In the genomic region with DNA sequence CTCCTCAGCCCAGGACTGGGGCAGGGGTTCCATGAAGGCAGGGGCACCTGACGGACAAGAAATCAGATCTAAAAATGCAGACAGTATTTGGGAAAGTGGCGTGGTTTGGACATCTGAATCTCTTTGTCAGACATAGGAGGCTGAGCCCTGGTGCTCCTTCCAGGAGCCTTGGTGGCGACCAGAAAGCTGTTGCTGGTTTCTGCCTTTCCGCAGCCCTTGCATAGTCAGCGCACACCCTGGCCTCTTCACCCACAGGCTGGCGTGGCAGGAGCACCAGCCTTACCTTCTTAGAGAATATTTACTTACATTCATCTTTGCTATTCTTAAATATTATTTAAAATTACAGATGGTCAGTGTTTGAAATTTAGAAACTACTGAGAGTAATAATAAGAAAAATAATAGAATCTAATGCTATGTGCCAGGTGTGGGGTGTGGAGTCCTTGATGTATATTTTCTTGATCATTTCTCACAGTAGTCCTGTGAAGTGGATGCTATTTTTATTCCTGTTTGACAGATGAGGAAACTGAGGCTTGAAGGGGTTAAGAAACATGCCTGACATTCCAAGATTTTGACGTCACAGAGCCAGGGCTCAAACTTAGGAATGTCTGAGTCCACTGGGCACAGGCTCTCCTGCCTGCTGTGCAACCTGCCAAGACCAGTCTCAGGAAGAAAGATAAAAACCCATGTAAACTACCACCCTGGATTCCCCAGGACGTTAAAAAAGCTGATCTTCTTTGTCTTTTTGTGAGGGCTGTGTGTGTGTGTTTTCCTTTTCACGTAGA, we compare ENCODE assay signal across 17 cellular contexts. TPM values are rescaled to one million over a fixed set of nuclear protein-coding genes. Genes with fewer than 3 reads are reported as not detected.
DNase-seq lines count a peak whose midpoint lies in the region; ATAC-seq and TF ChIP-seq lines count a peak whose summit lies in the region.
"Had no signal": no experiment of that assay in that cellular context is flagged by ENCODE, and none has a peak within 500 bp of the region (broad histone marks: within the 10 kb centered on the region; RNA-seq: fewer than 3 reads in every experiment).

No MANE protein-coding gene starts in this region.

- intact Hi-C loops in right cardiac atrium (cut with DNase I) = no loop called here

- H3K4me3 ChIP-seq in right cardiac atrium (ENCODE audit: low read length) = no peak overlapping the region
- H3K4me3 ChIP-seq: spleen, testis had no signal

- H3K9me3 Mint-ChIP-seq in HFFc6 (no peaks in the 10 kb centered on the region), chondrocyte (ENCODE audit: low read depth) (peaks cover 3% of the 10 kb centered on the region), type B pancreatic cell (peaks cover 5% of the 10 kb centered on the region)
- H3K9me3 Mint-ChIP-seq: T-helper 1 cell treated with Interleukin-12 subunit alpha and Interleukin-12 subunit beta and Interleukin-4 antibody, amounts not matched to agents 30 μg/mL and 1 μg/mL, for 36 hours had no signal

- H3K4me1 ChIP-seq in right cardiac atrium (ENCODE audit: control insufficient read depth, insufficient read depth, low read length) = no peaks in the 10 kb centered on the region
- H3K4me1 ChIP-seq: testis had no signal

- peaks cover 59% of the 10 kb centered on the region for H3K4me1 Mint-ChIP-seq in HFFc6 (ENCODE audit: low read depth)
- H3K4me1 Mint-ChIP-seq in chondrocyte (ENCODE audit: low read depth) = peaks cover 41% of the 10 kb centered on the region
- peaks cover 22% of the 10 kb centered on the region for H3K4me1 Mint-ChIP-seq in type B pancreatic cell (ENCODE audit: unreplicated experiment)

- no peaks in the 10 kb centered on the region for H3K27me3 ChIP-seq in right cardiac atrium (ENCODE audit: control insufficient read depth, insufficient read depth)
- H3K27me3 ChIP-seq: spleen, testis had no signal

- no peak for TF ChIP-seq CTCF in HFFc6 (IDR thresholded peaks at IDR 0.05)
- TF ChIP-seq CTCF in chondrocyte (IDR thresholded peaks at IDR 0.05) = no peak
- TF ChIP-seq CTCF in type B pancreatic cell (conservative IDR thresholded peaks at IDR 0.05) = no peak

- H3K27ac Mint-ChIP-seq in HFFc6 (peak overlapping the region; percentile 93; the same call in 1 of the 2 replicates), chondrocyte (ENCODE audit: unreplicated experiment) (peak overlapping the region; percentile 80), type B pancreatic cell (peak overlapping the region; percentile 50)
- H3K27ac Mint-ChIP-seq: activated CD4-positive, alpha-beta T cell treated with anti-CD3 and anti-CD28 coated beads for 36 hours; activated T-cell treated with anti-CD3 and anti-CD28 coated beads, Interleukin-2, amount 50 U/mL, for 72 hours; T-helper 1 cell treated with Interleukin-12 subunit alpha and Interleukin-12 subunit beta and Interleukin-4 antibody, amounts not matched to agents 30 μg/mL and 1 μg/mL, for 36 hours had no signal

- no peaks in the 10 kb centered on the region for H3K9me3 ChIP-seq in right cardiac atrium (ENCODE audit: control insufficient read depth, low read length)
- H3K9me3 ChIP-seq: testis had no signal

- peak; percentile 42 for DNase-seq in HFFc6
- no peak for DNase-seq in chondrocyte (ENCODE audit: low spot score)
- DNase-seq in kidney glomerular epithelial cell (lab: John Stamatoyannopoulos, UW) = peak; percentile 44
- peak; percentile 39 for DNase-seq in type B pancreatic cell (ENCODE audit: extremely low spot score, unreplicated experiment)
- DNase-seq in retina = no peak
- no peak for DNase-seq in right cardiac atrium
- no peak for DNase-seq in NCI-H526 treated with DMSO at 0.1 percent for 48 hours (lab: John Stamatoyannopoulos, UW)
- DNase-seq: activated CD4-positive, alpha-beta T cell treated with anti-CD3 and anti-CD28 coated beads for 36 hours; activated T-cell treated with anti-CD3 and anti-CD28 coated beads, Interleukin-2, amount 50 U/mL, for 72 hours; COR-L47; erythroblast; naive thymus-derived CD8-positive, alpha-beta T cell; spleen; testis had no signal

- no peak overlapping the region for H3K27ac ChIP-seq in right cardiac atrium (ENCODE audit: low read length)
- H3K27ac ChIP-seq: HL-60, spleen, testis had no signal

- ATAC-seq in GM19455 (IDR thresholded peaks at IDR 0.05; ENCODE audit: unreplicated experiment) = no peak
- no peak for ATAC-seq in right cardiac atrium
- ATAC-seq: activated CD4-positive, alpha-beta T cell treated with anti-CD3 and anti-CD28 coated beads for 36 hours; activated T-cell treated with anti-CD3 and anti-CD28 coated beads, Interleukin-2, amount 50 U/mL, for 72 hours; naive thymus-derived CD8-positive, alpha-beta T cell had no signal

- peaks cover 14% of the 10 kb centered on the region for H3K36me3 Mint-ChIP-seq in HFFc6 (ENCODE audit: low read depth)
- peaks cover under 1% of the 10 kb centered on the region for H3K36me3 Mint-ChIP-seq in chondrocyte (ENCODE audit: low read depth)
- peaks cover 15% of the 10 kb centered on the region for H3K36me3 Mint-ChIP-seq in type B pancreatic cell

- 83% methylated on average over 9 of the region's 9 CpGs for WGBS in right cardiac atrium

- H3K27me3 Mint-ChIP-seq in HFFc6 (ENCODE audit: insufficient read depth) (peaks cover 3% of the 10 kb centered on the region), chondrocyte (ENCODE audit: low read depth) (no peaks in the 10 kb centered on the region), type B pancreatic cell (no peaks in the 10 kb centered on the region)
- H3K27me3 Mint-ChIP-seq: activated CD4-positive, alpha-beta T cell treated with anti-CD3 and anti-CD28 coated beads for 36 hours; naive thymus-derived CD8-positive, alpha-beta T cell had no signal

- H3K4me3 Mint-ChIP-seq in HFFc6 (peak overlapping the region; percentile 20; the same call in 1 of the 2 replicates), chondrocyte (ENCODE audit: unreplicated experiment) (no peak overlapping the region), type B pancreatic cell (no peak overlapping the region)
- H3K4me3 Mint-ChIP-seq: activated CD4-positive, alpha-beta T cell treated with anti-CD3 and anti-CD28 coated beads for 36 hours; activated T-cell treated with anti-CD3 and anti-CD28 coated beads, Interleukin-2, amount 50 U/mL, for 72 hours; naive thymus-derived CD8-positive, alpha-beta T cell; T-helper 1 cell treated with Interleukin-12 subunit alpha and Interleukin-12 subunit beta and Interleukin-4 antibody, amounts not matched to agents 30 μg/mL and 1 μg/mL, for 36 hours had no signal

RNA-seq across cellular contexts. Expression of gene TBC1D22A, which starts 51.6 kb away (rescaled TPM):
- total RNA-seq in HFFc6 (2021; fragmentation: NEBNext Ultra II Directional; extraction: Animal tissue kit (Norgen Biotek cat#: 25700)) = 10 to 100 TPM; 20.4 to 24.1 (median 22.2) TPM
- total RNA-seq in chondrocyte (18.9 to 21.1 TPM (median 18.9 TPM) in 3 replicates), type B pancreatic cell (ENCODE audit: low replicate concordance) (16.2 and 24.6 TPM in 2 replicates), right cardiac atrium (10 to 100 TPM; 15.3 to 17.3 (median 16.4) TPM)
- 12.0 TPM for polyA plus RNA-seq in right cardiac atrium

Comparison
In these comparisons a context has a peak if more than half of its experiments do, and no peak if none do; other contexts are left out.
1. DNase-seq: peak in HFFc6 (single experiment), kidney glomerular epithelial cell (single experiment) and type B pancreatic cell (single experiment); none in chondrocyte (single experiment), retina (single experiment), right cardiac atrium (0 of 3) and NCI-H526 treated with DMSO at 0.1 percent for 48 hours (single experiment).
2. Peak in every context shown above with its lines, with median percentiles within 50 percentile points of each other: H3K27ac Mint-ChIP-seq.